2 cellular contexts compared by ENCODE assay signal in genomic region chr15:41622901-41623300, GRCh38.
TF ChIP-seq lines count a peak whose summit lies in the region.

No MANE protein-coding gene starts in this region.

TF ChIP-seq in SK-N-SH treated with all-trans-retinoic acid at 6 μM for 48 hours, 23 proteins besides CTCF, POLR2A, EP300 and RAD21:
- TF ChIP-seq, protein P1, sequence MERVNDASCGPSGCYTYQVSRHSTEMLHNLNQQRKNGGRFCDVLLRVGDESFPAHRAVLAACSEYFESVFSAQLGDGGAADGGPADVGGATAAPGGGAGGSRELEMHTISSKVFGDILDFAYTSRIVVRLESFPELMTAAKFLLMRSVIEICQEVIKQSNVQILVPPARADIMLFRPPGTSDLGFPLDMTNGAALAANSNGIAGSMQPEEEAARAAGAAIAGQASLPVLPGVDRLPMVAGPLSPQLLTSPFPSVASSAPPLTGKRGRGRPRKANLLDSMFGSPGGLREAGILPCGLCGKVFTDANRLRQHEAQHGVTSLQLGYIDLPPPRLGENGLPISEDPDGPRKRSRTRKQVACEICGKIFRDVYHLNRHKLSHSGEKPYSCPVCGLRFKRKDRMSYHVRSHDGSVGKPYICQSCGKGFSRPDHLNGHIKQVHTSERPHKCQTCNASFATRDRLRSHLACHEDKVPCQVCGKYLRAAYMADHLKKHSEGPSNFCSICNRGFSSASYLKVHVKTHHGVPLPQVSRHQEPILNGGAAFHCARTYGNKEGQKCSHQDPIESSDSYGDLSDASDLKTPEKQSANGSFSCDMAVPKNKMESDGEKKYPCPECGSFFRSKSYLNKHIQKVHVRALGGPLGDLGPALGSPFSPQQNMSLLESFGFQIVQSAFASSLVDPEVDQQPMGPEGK (CRISPR knock-in tag; IDR thresholded peaks at IDR 0.05; ENCODE audit: borderline replicate concordance): no peak
- peak; percentile 40; the same call in 1 of the 2 replicates for TF ChIP-seq ISL1 (CRISPR knock-in tag; IDR thresholded peaks at IDR 0.05)
TF ChIP-seq in SK-N-SH treated with all-trans-retinoic acid at 6 μM for 48 hours: peak in this region for 1.

TF ChIP-seq in SK-N-SH, 30 proteins besides CTCF, POLR2A, EP300 and RAD21:
- TF ChIP-seq RFX5 (IDR thresholded peaks at IDR 0.05; ENCODE audit: low read length) (no peak), IRF3 (IDR thresholded peaks at IDR 0.05; ENCODE audit: low read depth, low read length) (no peak), MAX (IDR thresholded peaks at IDR 0.05; ENCODE audit: low read depth) (no peak), GATA2 (CRISPR knock-in tag; IDR thresholded peaks at IDR 0.05) (no peak), POLR2AphosphoS5 (IDR thresholded peaks at IDR 0.05; ENCODE audit: low read depth, low read length) (no peak), SMC3 (IDR thresholded peaks at IDR 0.05; ENCODE audit: low read depth, low read length) (no peak), FOXJ3 (CRISPR knock-in tag; IDR thresholded peaks at IDR 0.05) (no peak), ELF1 (IDR thresholded peaks at IDR 0.05) (no peak), REST (IDR thresholded peaks at IDR 0.05; ENCODE audit: low read depth, low read length) (no peak), NRF1 (IDR thresholded peaks at IDR 0.05; ENCODE audit: low read depth, low read length) (no peak), RCOR1 (IDR thresholded peaks at IDR 0.05; ENCODE audit: low read length) (no peak), GABPA (IDR thresholded peaks at IDR 0.05; ENCODE audit: low read depth) (no peak), MXI1 (IDR thresholded peaks at IDR 0.05; ENCODE audit: low read depth, low read length) (no peak), YY1 (IDR thresholded peaks at IDR 0.05; ENCODE audit: low read depth) (no peak)
TF ChIP-seq in SK-N-SH: peak in this region for 0.
